In the genomic region with DNA sequence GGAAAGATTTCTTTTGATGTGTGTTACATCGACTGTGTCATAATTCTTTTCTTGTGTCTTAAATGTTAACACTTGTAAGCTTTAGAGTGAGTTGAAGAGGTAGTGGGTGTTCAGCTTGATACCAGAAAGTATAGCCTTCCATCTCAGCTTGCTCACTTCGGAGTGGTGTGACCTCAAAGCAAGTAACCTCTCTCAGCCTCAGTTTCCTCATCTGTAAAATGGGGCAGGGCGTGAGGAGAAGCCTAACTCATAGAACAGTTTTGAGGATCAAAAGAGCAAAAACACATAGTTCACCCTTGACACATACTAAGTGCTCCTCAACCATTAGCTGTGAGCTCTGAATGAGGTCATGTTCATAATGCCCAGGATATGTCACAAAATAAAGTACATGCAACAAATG, we compare ENCODE assay signal across 32 cellular contexts.
"Had no signal": no experiment of that assay in that cellular context is flagged by ENCODE, and none has a peak within 500 bp of the region (broad histone marks: within the 10 kb centered on the region; RNA-seq: fewer than 3 reads in every experiment).

No MANE protein-coding gene starts in this region.

- H3K79me2 ChIP-seq: parathyroid adenoma had no signal

- H3K9me3 ChIP-seq: ovary, testis, vagina had no signal

- H3K4me3 Mint-ChIP-seq: naive B cell; naive thymus-derived CD8-positive, alpha-beta T cell; natural killer cell treated with Interleukin-12 subunit alpha and Interleukin-12 subunit beta and Interleukin-15 and Interleukin-18, amount 100 ng/mL, for 72 hours; nephron progenitor cell; neural crest cell; stimulated activated memory B cell treated with anti-CD40 and anti-IgM and Interleukin-4, amounts not matched to agents 10 μg/mL and 1 μg/mL and 100 μg/mL, for 72 hours; stimulated activated naive CD8-positive, alpha-beta T cell treated with anti-CD3 and anti-CD28 coated beads, Interleukin-15, Interleukin-2, amounts not matched to agents 100 ng/mL and 50 ng/mL, for 24 hours had no signal

- H3K4me1 ChIP-seq: parathyroid adenoma, psoas muscle, suprapubic skin, tibial artery, upper lobe of left lung, vagina had no signal

- H3K4me1 Mint-ChIP-seq: naive thymus-derived CD8-positive, alpha-beta T cell; nephron progenitor cell; neural crest cell; stimulated activated memory B cell treated with anti-CD40 and anti-IgM and Interleukin-4, amounts not matched to agents 10 μg/mL and 1 μg/mL and 100 μg/mL, for 72 hours had no signal

- H3K4me3 ChIP-seq: ovary, psoas muscle, skin epidermis, smooth muscle cell, spleen, suprapubic skin, testis, tibial artery, transverse colon, upper lobe of left lung, vagina had no signal

- H2AFZ ChIP-seq: parathyroid adenoma had no signal

- H3K27ac Mint-ChIP-seq: naive thymus-derived CD8-positive, alpha-beta T cell; natural killer cell treated with Interleukin-12 subunit alpha and Interleukin-12 subunit beta and Interleukin-15 and Interleukin-18, amount 100 ng/mL, for 72 hours; nephron progenitor cell; progenitor cell of endocrine pancreas; stimulated activated memory B cell treated with anti-CD40 and anti-IgM and Interleukin-4, amounts not matched to agents 10 μg/mL and 1 μg/mL and 100 μg/mL, for 72 hours; stimulated activated naive CD8-positive, alpha-beta T cell treated with anti-CD3 and anti-CD28 coated beads, Interleukin-15, Interleukin-2, amounts not matched to agents 100 ng/mL and 50 ng/mL, for 24 hours had no signal

- H3K27me3 ChIP-seq: ovary, spleen, suprapubic skin, testis, tibial artery, transverse colon, upper lobe of left lung, vagina had no signal

- H3K9ac ChIP-seq: parathyroid adenoma had no signal

- H3K36me3 ChIP-seq: ovary, spleen, suprapubic skin, tibial artery, transverse colon, upper lobe of left lung, vagina had no signal

- DNase-seq: naive B cell; naive thymus-derived CD8-positive, alpha-beta T cell; nephron progenitor cell; occipital lobe; ovary; posterior cingulate gyrus; psoas muscle; right cardiac atrium; spleen; stimulated activated CD4-positive, alpha-beta T cell treated with anti-CD3 and anti-CD28 coated beads, Interleukin-12 subunit alpha, Interleukin-12 subunit beta, amount 100 ng/mL, for 4 hours; stimulated activated CD4-positive, alpha-beta T cell treated with anti-CD3 and anti-CD28 coated beads, Interleukin-1b, Interleukin-23, amount 100 ng/mL, for 48 hours; stimulated activated CD4-positive, alpha-beta T cell treated with anti-CD3 and anti-CD28 coated beads, Interleukin-4, amount 100 ng/mL, for 1 hour; stimulated activated CD4-positive, alpha-beta T cell treated with anti-CD3 and anti-CD28 coated beads, Interleukin-4, amount 100 ng/mL, for 4 hours; stimulated activated CD8-positive, alpha-beta memory T cell treated with anti-CD3 and anti-CD28 coated beads, Interleukin-4, amount 100 ng/mL, for 48 hours; stimulated activated naive CD4-positive, alpha-beta T cell; substantia nigra; testis; tibial artery; transverse colon; upper lobe of left lung had no signal

- H3K27ac ChIP-seq: ovary, parathyroid adenoma, psoas muscle, skin epidermis, spleen, suprapubic skin, testis, tibial artery, upper lobe of left lung, vagina had no signal

- FAIRE-seq: urothelium cell line had no signal

- ATAC-seq: naive thymus-derived CD8-positive, alpha-beta T cell; natural killer cell treated with Interleukin-12 subunit alpha and Interleukin-12 subunit beta and Interleukin-15 and Interleukin-18, amount 100 ng/mL, for 72 hours; psoas muscle; right cardiac atrium; sciatic nerve; stimulated activated memory B cell treated with anti-CD40 and anti-IgM and Interleukin-4, amounts not matched to agents 10 μg/mL and 1 μg/mL and 100 μg/mL, for 72 hours had no signal

- H3K4me2 ChIP-seq: smooth muscle cell had no signal
